ENCODE assay signal across 1 cellular context in the genomic region with DNA sequence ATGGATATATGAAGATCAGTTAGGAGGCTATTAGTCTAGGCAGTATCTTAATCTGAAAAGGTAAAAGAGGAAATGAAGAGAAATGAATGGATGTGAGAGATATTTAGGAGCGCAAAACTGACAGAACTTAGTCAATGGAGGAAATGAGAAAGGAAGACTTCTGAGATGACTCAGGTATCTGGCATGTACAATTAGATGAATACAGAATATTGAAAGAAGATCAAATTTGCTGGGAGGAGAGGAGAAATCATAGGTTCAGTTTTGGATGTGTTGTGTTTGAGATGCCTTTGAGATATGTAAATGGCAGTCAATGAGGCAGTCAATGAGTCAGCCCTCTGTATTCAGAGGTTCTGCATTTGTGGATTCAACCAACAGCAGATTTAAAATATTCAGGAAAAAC.
TF ChIP-seq lines count a peak whose summit lies in the region.

No MANE protein-coding gene starts in this region.

TF ChIP-seq in GM12878, 131 proteins besides CTCF, POLR2A, EP300 and RAD21 (continued from another document):
- TF ChIP-seq, protein P1, sequence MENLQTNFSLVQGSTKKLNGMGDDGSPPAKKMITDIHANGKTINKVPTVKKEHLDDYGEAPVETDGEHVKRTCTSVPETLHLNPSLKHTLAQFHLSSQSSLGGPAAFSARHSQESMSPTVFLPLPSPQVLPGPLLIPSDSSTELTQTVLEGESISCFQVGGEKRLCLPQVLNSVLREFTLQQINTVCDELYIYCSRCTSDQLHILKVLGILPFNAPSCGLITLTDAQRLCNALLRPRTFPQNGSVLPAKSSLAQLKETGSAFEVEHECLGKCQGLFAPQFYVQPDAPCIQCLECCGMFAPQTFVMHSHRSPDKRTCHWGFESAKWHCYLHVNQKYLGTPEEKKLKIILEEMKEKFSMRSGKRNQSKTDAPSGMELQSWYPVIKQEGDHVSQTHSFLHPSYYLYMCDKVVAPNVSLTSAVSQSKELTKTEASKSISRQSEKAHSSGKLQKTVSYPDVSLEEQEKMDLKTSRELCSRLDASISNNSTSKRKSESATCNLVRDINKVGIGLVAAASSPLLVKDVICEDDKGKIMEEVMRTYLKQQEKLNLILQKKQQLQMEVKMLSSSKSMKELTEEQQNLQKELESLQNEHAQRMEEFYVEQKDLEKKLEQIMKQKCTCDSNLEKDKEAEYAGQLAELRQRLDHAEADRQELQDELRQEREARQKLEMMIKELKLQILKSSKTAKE (IDR thresholded peaks at IDR 0.05; ENCODE audit: low read depth, poor library complexity, severe bottlenecking): no peak
- TF ChIP-seq TARDBP (IDR thresholded peaks at IDR 0.05; ENCODE audit: borderline replicate concordance) (no peak), STAT1 (conservative IDR thresholded peaks at IDR 0.05) (no peak), BRCA1 (IDR thresholded peaks at IDR 0.05; ENCODE audit: low read depth, low read length) (no peak), NFIC (IDR thresholded peaks at IDR 0.05; ENCODE audit: low read depth, low read length) (peak; percentile 84), KLF5 (IDR thresholded peaks at IDR 0.05; ENCODE audit: partially characterized antibody) (no peak), BCL3 (IDR thresholded peaks at IDR 0.05; ENCODE audit: borderline replicate concordance, insufficient read depth, low read depth, low read length, poor library complexity, severe bottlenecking) (no peak), CBX3 (IDR thresholded peaks at IDR 0.05; ENCODE audit: borderline replicate concordance, low read depth) (no peak), POLR2AphosphoS5 (IDR thresholded peaks at IDR 0.05; ENCODE audit: low read length) (no peak), STAT3 (IDR thresholded peaks at IDR 0.05; ENCODE audit: low read depth, low read length) (no peak), BCL11A (IDR thresholded peaks at IDR 0.05; ENCODE audit: low read depth, low read length) (0 out of 2 replicates have a peak, but pooled peaks have one; percentile 13), JUNB (IDR thresholded peaks at IDR 0.05) (peak; percentile 92), USF1 (IDR thresholded peaks at IDR 0.05; ENCODE audit: borderline replicate concordance, extremely low read length, insufficient read depth, low read depth, low read length) (no peak), RUNX3 (IDR thresholded peaks at IDR 0.05; ENCODE audit: low read length) (peak; percentile 23; the same call in 1 of the 2 replicates), CHD4 (IDR thresholded peaks at IDR 0.05) (no peak), REST (IDR thresholded peaks at IDR 0.05; ENCODE audit: low read depth, low read length) (no peak), HDGF (IDR thresholded peaks at IDR 0.05) (no peak), ATF3 (IDR thresholded peaks at IDR 0.05; ENCODE audit: borderline replicate concordance, extremely low read depth, low read depth, low read length) (no peak), JUND (IDR thresholded peaks at IDR 0.05; ENCODE audit: low read depth, low read length) (0 out of 2 replicates have a peak, but pooled peaks have one; percentile 14), IKZF1 (conservative IDR thresholded peaks at IDR 0.05) (peak; percentile 69), NR2C1 (IDR thresholded peaks at IDR 0.05) (no peak), NBN (IDR thresholded peaks at IDR 0.05) (0 out of 2 replicates have a peak, but pooled peaks have one; percentile 22), E4F1 (IDR thresholded peaks at IDR 0.05; ENCODE audit: borderline replicate concordance, partially characterized antibody) (no peak), SPI1 (IDR thresholded peaks at IDR 0.05; ENCODE audit: borderline replicate concordance, insufficient read depth, low read depth, low read length) (peak; percentile 75; the same call in 1 of the 2 replicates), TCF7 (IDR thresholded peaks at IDR 0.05; ENCODE audit: borderline replicate concordance) (no peak), MTA2 (IDR thresholded peaks at IDR 0.05; ENCODE audit: low read depth) (peak; percentile 62), IRF4 (IDR thresholded peaks at IDR 0.05; ENCODE audit: low read depth, low read length) (peak; percentile 77), FOXM1 (IDR thresholded peaks at IDR 0.05; ENCODE audit: low read depth, low read length) (0 out of 2 replicates have a peak, but pooled peaks have one; percentile 21), SIX5 (IDR thresholded peaks at IDR 0.05; ENCODE audit: low read depth, low read length, severe bottlenecking) (no peak), RAD51 (IDR thresholded peaks at IDR 0.05) (no peak), EED (IDR thresholded peaks at IDR 0.05; ENCODE audit: low read depth) (peak; percentile 70), CREM (IDR thresholded peaks at IDR 0.05; ENCODE audit: low read depth) (peak; percentile 41; the same call in 1 of the 2 replicates), RELB (IDR thresholded peaks at IDR 0.05; ENCODE audit: low read depth) (0 out of 2 replicates have a peak, but pooled peaks have one; percentile 25), FOXK2 (IDR thresholded peaks at IDR 0.05) (no peak), SREBF2 (IDR thresholded peaks at IDR 0.05; ENCODE audit: low read length) (no peak), KAT2A (conservative IDR thresholded peaks at IDR 0.05; ENCODE audit: control insufficient read depth, low read depth, low read length) (no peak), ETV6 (conservative IDR thresholded peaks at IDR 0.05 in 1 of 2, IDR thresholded peaks at IDR 0.05 in 1 of 2; ENCODE audit: borderline replicate concordance in 1 of 2, low read depth in 1 of 2) (peak in 1 of 2 experiments; percentile 96; a peak in 2 of 4 replicates), IKZF2 (IDR thresholded peaks at IDR 0.05) (peak; percentile 84)
- TF ChIP-seq, protein P2, sequence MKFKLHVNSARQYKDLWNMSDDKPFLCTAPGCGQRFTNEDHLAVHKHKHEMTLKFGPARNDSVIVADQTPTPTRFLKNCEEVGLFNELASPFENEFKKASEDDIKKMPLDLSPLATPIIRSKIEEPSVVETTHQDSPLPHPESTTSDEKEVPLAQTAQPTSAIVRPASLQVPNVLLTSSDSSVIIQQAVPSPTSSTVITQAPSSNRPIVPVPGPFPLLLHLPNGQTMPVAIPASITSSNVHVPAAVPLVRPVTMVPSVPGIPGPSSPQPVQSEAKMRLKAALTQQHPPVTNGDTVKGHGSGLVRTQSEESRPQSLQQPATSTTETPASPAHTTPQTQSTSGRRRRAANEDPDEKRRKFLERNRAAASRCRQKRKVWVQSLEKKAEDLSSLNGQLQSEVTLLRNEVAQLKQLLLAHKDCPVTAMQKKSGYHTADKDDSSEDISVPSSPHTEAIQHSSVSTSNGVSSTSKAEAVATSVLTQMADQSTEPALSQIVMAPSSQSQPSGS (IDR thresholded peaks at IDR 0.05; ENCODE audit: low read length): peak; percentile 63; the same call in 1 of the 2 replicates
- TF ChIP-seq, protein P3, sequence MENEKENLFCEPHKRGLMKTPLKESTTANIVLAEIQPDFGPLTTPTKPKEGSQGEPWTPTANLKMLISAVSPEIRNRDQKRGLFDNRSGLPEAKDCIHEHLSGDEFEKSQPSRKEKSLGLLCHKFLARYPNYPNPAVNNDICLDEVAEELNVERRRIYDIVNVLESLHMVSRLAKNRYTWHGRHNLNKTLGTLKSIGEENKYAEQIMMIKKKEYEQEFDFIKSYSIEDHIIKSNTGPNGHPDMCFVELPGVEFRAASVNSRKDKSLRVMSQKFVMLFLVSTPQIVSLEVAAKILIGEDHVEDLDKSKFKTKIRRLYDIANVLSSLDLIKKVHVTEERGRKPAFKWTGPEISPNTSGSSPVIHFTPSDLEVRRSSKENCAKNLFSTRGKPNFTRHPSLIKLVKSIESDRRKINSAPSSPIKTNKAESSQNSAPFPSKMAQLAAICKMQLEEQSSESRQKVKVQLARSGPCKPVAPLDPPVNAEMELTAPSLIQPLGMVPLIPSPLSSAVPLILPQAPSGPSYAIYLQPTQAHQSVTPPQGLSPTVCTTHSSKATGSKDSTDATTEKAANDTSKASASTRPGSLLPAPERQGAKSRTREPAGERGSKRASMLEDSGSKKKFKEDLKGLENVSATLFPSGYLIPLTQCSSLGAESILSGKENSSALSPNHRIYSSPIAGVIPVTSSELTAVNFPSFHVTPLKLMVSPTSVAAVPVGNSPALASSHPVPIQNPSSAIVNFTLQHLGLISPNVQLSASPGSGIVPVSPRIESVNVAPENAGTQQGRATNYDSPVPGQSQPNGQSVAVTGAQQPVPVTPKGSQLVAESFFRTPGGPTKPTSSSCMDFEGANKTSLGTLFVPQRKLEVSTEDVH (IDR thresholded peaks at IDR 0.05; ENCODE audit: low read depth, partially characterized antibody): no peak
